Comparison of ENCODE assay signal across 9 cellular contexts in genomic region chrX:79366888-79367749, GRCh38. TPM values are rescaled to one million over a fixed set of nuclear protein-coding genes. Genes with fewer than 3 reads are reported as not detected.
DNase-seq lines count a peak whose midpoint lies in the region; ATAC-seq and TF ChIP-seq lines count a peak whose summit lies in the region.
"Had no signal": no experiment of that assay in that cellular context is flagged by ENCODE, and none has a peak within 500 bp of the region (broad histone marks: within the 10 kb centered on the region; RNA-seq: fewer than 3 reads in every experiment).

TSS of gene ITM2A (minus strand) at chrX:79367334. CDS start at chrX:79367215, 119 bp downstream.

- H3K27me3 ChIP-seq in HUES6 (ENCODE audit: control insufficient read depth, insufficient read depth, low read length) (no peaks in the 10 kb centered on the region; the same call in 1 of the 2 replicates), foreskin keratinocyte (no peaks in the 10 kb centered on the region), transverse colon (no peaks in the 10 kb centered on the region), PC-9 (ENCODE audit: insufficient read depth, low read depth) (peaks cover 6% of the 10 kb centered on the region; the same call in 1 of the 2 replicates)

- H3K4me1 Mint-ChIP-seq in progenitor cell of endocrine pancreas (ENCODE audit: low read depth) = peaks cover 8% of the 10 kb centered on the region

- peaks cover 8% of the 10 kb centered on the region for H3K9me3 Mint-ChIP-seq in progenitor cell of endocrine pancreas (ENCODE audit: low read depth)

- ATAC-seq in GM19467 (IDR thresholded peaks at IDR 0.05; ENCODE audit: unreplicated experiment) = peak; percentile 57
- ATAC-seq in foreskin keratinocyte = peak; percentile 80

- POLR2A ChIA-PET in PC-9 (lab: Charles Lee; ENCODE audit: unreplicated experiment) = no interaction called here

- peak within 1 kb of the TSS; percentile 69 for H3K27ac Mint-ChIP-seq in progenitor cell of endocrine pancreas

- CTCF ChIA-PET in PC-9 (lab: Charles Lee) = no interaction called here

- H3K4me3 Mint-ChIP-seq in progenitor cell of endocrine pancreas (ENCODE audit: low read depth) = peak within 1 kb of the TSS; percentile 76

- peak within 1 kb of the TSS; percentile 62 for H3K9ac ChIP-seq in HUES6 (ENCODE audit: low read length)
- H3K9ac ChIP-seq: BLaER1 treated with 17β-estradiol and CSF1 and Interleukin-3, amounts not matched to agents 10 nM and 100 nM had no signal

- H3K4me1 ChIP-seq in HUES6 (ENCODE audit: control insufficient read depth, insufficient read depth, low read length) = peaks cover 20% of the 10 kb centered on the region; the same call in 1 of the 2 replicates
- H3K4me1 ChIP-seq in foreskin keratinocyte = no peaks in the 10 kb centered on the region
- H3K4me1 ChIP-seq in transverse colon = no peaks in the 10 kb centered on the region
- H3K4me1 ChIP-seq in PC-9 (replicated peaks; ENCODE audit: insufficient read depth) = no peaks in the 10 kb centered on the region
- H3K4me1 ChIP-seq: BLaER1 treated with 17β-estradiol and CSF1 and Interleukin-3, amounts not matched to agents 10 nM and 100 nM had no signal

- no peak for TF ChIP-seq EP300 in transverse colon (IDR thresholded peaks at IDR 0.05; ENCODE audit: low read depth)

- H3K4me3 ChIP-seq in HUES6 (ENCODE audit: low read depth, low read length) = peak within 1 kb of the TSS; percentile 72
- H3K4me3 ChIP-seq in transverse colon = peak within 1 kb of the TSS in 3 of 4 donors; percentile 23 to 47 (median 30)
- H3K4me3 ChIP-seq in PC-9 = no peak within 1 kb of the TSS
- H3K4me3 ChIP-seq: BLaER1 treated with 17β-estradiol and CSF1 and Interleukin-3, amounts not matched to agents 10 nM and 100 nM had no signal

- no peak for TF ChIP-seq CTCF in foreskin keratinocyte (conservative IDR thresholded peaks at IDR 0.05)
- peak; percentile 22 for TF ChIP-seq CTCF in progenitor cell of endocrine pancreas (IDR thresholded peaks at IDR 0.05; ENCODE audit: unreplicated experiment)
- no peak for TF ChIP-seq CTCF in transverse colon (IDR thresholded peaks at IDR 0.05)
- TF ChIP-seq CTCF in PC-9 (conservative IDR thresholded peaks at IDR 0.05) = no peak

- H3K36me3 ChIP-seq in HUES6 (ENCODE audit: control insufficient read depth, insufficient read depth, low read length) (no peaks in the 10 kb centered on the region), transverse colon (no peaks in the 10 kb centered on the region), PC-9 (ENCODE audit: low read depth) (no peaks in the 10 kb centered on the region)
- H3K36me3 ChIP-seq: BLaER1 treated with 17β-estradiol and CSF1 and Interleukin-3, amounts not matched to agents 10 nM and 100 nM had no signal

- DNase-seq in AML-193 (lab: John Stamatoyannopoulos, UW) = peak; percentile 27 to 33
- peak; percentile 47 for DNase-seq in activated T-cell treated with anti-CD3 and anti-CD28 coated beads for 4 hours
- DNase-seq in foreskin keratinocyte = peak in 1 of 2 donors; percentile 15
- DNase-seq in progenitor cell of endocrine pancreas (ENCODE audit: low spot score, unreplicated experiment) = no peak
- peak; percentile 34 for DNase-seq in transverse colon
- DNase-seq in PC-9 = no peak

- H3K36me3 Mint-ChIP-seq in progenitor cell of endocrine pancreas (ENCODE audit: insufficient read depth) = no peaks in the 10 kb centered on the region

- peaks cover 13% of the 10 kb centered on the region for H3K27me3 Mint-ChIP-seq in progenitor cell of endocrine pancreas

- intact Hi-C loops in transverse colon (cut with DNase I; ENCODE audit: low total_unique reads) (no loop called here), PC-9 (cut with micrococcal nuclease; ENCODE audit: unreplicated experiment) (no loop called here)

- H3K27ac ChIP-seq in HUES6 (ENCODE audit: low read depth, low read length) (peak within 1 kb of the TSS; percentile 13; the same call in 1 of the 2 replicates), foreskin keratinocyte (no peak within 1 kb of the TSS), transverse colon (peak within 1 kb of the TSS; percentile 29 to 58 (median 46)), PC-9 (no peak within 1 kb of the TSS)
- H3K27ac ChIP-seq: BLaER1 treated with 17β-estradiol and CSF1 and Interleukin-3, amounts not matched to agents 10 nM and 100 nM had no signal

- H3K4me2 ChIP-seq in PC-9 = no peak within 1 kb of the TSS
- H3K4me2 ChIP-seq: BLaER1 treated with 17β-estradiol and CSF1 and Interleukin-3, amounts not matched to agents 10 nM and 100 nM had no signal

- no peak within 1 kb of the TSS for H2AFZ ChIP-seq in PC-9

- no peaks in the 10 kb centered on the region for H3F3A ChIP-seq in PC-9 (ENCODE audit: insufficient read depth, low read depth)

- TF ChIP-seq POLR2A in transverse colon (IDR thresholded peaks at IDR 0.05) = peak; percentile 28

- no peaks in the 10 kb centered on the region for H3K9me3 ChIP-seq in HUES6 (ENCODE audit: control insufficient read depth, insufficient read depth, low read depth, low read length)
- H3K9me3 ChIP-seq in transverse colon = no peaks in the 10 kb centered on the region
- H3K9me3 ChIP-seq in PC-9 (ENCODE audit: insufficient read depth, low read depth) = no peaks in the 10 kb centered on the region

- WGBS in transverse colon (ENCODE audit: low coverage in 1 of 2), 2 donors = 50 to 55% methylated on average over 1 to 38 of the region's 38 CpGs

- in situ Hi-C loops in transverse colon (cut with MboI; ENCODE audit: low pct_ligation_motif_present in 1 of 4, low pct_unique_long_range_greater_than_20kb in 1 of 4, low sequenced_read_pairs in 3 of 4) = no loop called here

- H3K79me2 ChIP-seq in PC-9 (ENCODE audit: low read depth) = no peaks in the 10 kb centered on the region

- no peaks in the 10 kb centered on the region for H4K20me1 ChIP-seq in PC-9 (ENCODE audit: insufficient read depth)

- H3K9me2 ChIP-seq in PC-9 (ENCODE audit: insufficient read depth) = no peaks in the 10 kb centered on the region

- BruUV-seq in PC-9 (replicated peaks; lab: Mats Ljungman, UMichigan) = no TSS peak

RNA-seq across cellular contexts. Expression of gene ITM2A, which starts in this region (rescaled TPM):
- total RNA-seq in foreskin keratinocyte (9.0 and 13.7 TPM in 2 replicates), progenitor cell of endocrine pancreas (1.5 and 3.8 TPM in 2 replicates), transverse colon (10 to 100 TPM in 2 of 4 donors, 1 to 10 TPM in 2; 1.8 to 27.7 (median 9.6) TPM), PC-9 (2021) (not detected in 2 replicates)
- polyA plus RNA-seq in foreskin keratinocyte = 5.7 and 10.3 TPM in 2 replicates

Comparison
In these comparisons a context has a peak if more than half of its experiments do, and no peak if none do; other contexts are left out.
1. DNase-seq: peak in AML-193 (2 of 2), activated T-cell treated with anti-CD3 and anti-CD28 coated beads for 4 hours (single experiment) and transverse colon (single experiment); none in progenitor cell of endocrine pancreas (single experiment) and PC-9 (0 of 2).
2. H3K27ac ChIP-seq: peak in HUES6 (single experiment) and transverse colon (4 of 4); none in foreskin keratinocyte (single experiment) and PC-9 (single experiment).